14 cellular contexts compared by ENCODE assay signal in genomic region chr9:76882686-76883085, GRCh38.
DNase-seq lines count a peak whose midpoint lies in the region; ATAC-seq and TF ChIP-seq lines count a peak whose summit lies in the region.
"Had no signal": no experiment of that assay in that cellular context is flagged by ENCODE, and none has a peak within 500 bp of the region (broad histone marks: within the 10 kb centered on the region; RNA-seq: fewer than 3 reads in every experiment).

No MANE protein-coding gene starts in this region.

- no peak overlapping the region for H3K4me3 ChIP-seq in MM.1S (ENCODE audit: low read length)

- no peak overlapping the region for H2AFZ ChIP-seq in MM.1S (ENCODE audit: low read length)

- H3K9me3 ChIP-seq in MM.1S (replicated peaks; ENCODE audit: insufficient read depth, low read length): no peaks in the 10 kb centered on the region

- H3K4me2 ChIP-seq in MM.1S (ENCODE audit: low read depth, low read length): no peak overlapping the region

- no peaks in the 10 kb centered on the region for H4K20me1 ChIP-seq in MM.1S (ENCODE audit: insufficient read depth, low read length)

- H3K9me2 ChIP-seq in MM.1S (replicated peaks; ENCODE audit: insufficient read depth, low read length): no peaks in the 10 kb centered on the region

- no peaks in the 10 kb centered on the region for H3K27me3 ChIP-seq in MM.1S (replicated peaks; ENCODE audit: insufficient read depth, low read length)

- no peak overlapping the region for H3K9ac ChIP-seq in MM.1S (ENCODE audit: low read length)

- DNase-seq in NAMALWA (ENCODE audit: low spot score): peak; percentile 11
- DNase-seq in SKM-1 treated with dmso at 0.1 percent for 144 hours (lab: John Stamatoyannopoulos, UW; ENCODE audit: unreplicated experiment): no peak
- no peak for DNase-seq in MM.1S
- DNase-seq in nucleus accumbens (lab: John Stamatoyannopoulos, UW): no peak
- no peak for DNase-seq in activated naive CD4-positive, alpha-beta T cell (lab: John Stamatoyannopoulos, UW)
- DNase-seq: activated CD4-positive, alpha-beta T cell treated with anti-CD3 and anti-CD28 coated beads, Interleukin-2, amount 10 ng/mL, durations not matched to agents 7 days and 5 days; activated naive CD4-positive, alpha-beta T cell treated with Interleukin-2 at 50 U/mL for 16 hours; DND-41; naive thymus-derived CD4-positive, alpha-beta T cell; NCI-H1417; SW 1271 had no signal

- ATAC-seq in GM18505 (IDR thresholded peaks at IDR 0.05; ENCODE audit: unreplicated experiment) (peak; percentile 88), GM21381 (IDR thresholded peaks at IDR 0.05; ENCODE audit: unreplicated experiment) (peak; percentile 91), HG03025 (IDR thresholded peaks at IDR 0.05; ENCODE audit: low FRiP score, unreplicated experiment) (peak; percentile 82)
- ATAC-seq: naive thymus-derived CD4-positive, alpha-beta T cell had no signal

- no peak for TF ChIP-seq CTCF in MM.1S (IDR thresholded peaks at IDR 0.05; ENCODE audit: low read length)

- H3K27ac ChIP-seq in MM.1S (ENCODE audit: low read length): no peak overlapping the region

- H3K4me1 ChIP-seq in MM.1S (ENCODE audit: low read length): no peaks in the 10 kb centered on the region

- no peaks in the 10 kb centered on the region for H3F3A ChIP-seq in MM.1S (ENCODE audit: insufficient read depth, low read length)

- no peak for TF ChIP-seq POLR2A in GM18505 (IDR thresholded peaks at IDR 0.05; ENCODE audit: borderline replicate concordance, extremely low read depth, insufficient read depth, insufficient read length)

- no peaks in the 10 kb centered on the region for H3K79me2 ChIP-seq in MM.1S (ENCODE audit: low read length)

- H3K36me3 ChIP-seq in MM.1S (replicated peaks; ENCODE audit: insufficient read depth, low read length): no peaks in the 10 kb centered on the region
